8 cellular contexts compared by ENCODE assay signal in genomic region chr9:79572032-79572890, GRCh38. TPM values are rescaled to one million over a fixed set of nuclear protein-coding genes. Genes with fewer than 3 reads are reported as not detected.
DNase-seq lines count a peak whose midpoint lies in the region; ATAC-seq and TF ChIP-seq lines count a peak whose summit lies in the region.

No MANE protein-coding gene starts in this region.

- peak overlapping the region; percentile 50 for H3K4me3 ChIP-seq in AG09309 (ENCODE audit: control insufficient read depth, low read depth, low read length)
- peak overlapping the region; percentile 92 for H3K4me3 ChIP-seq in OCI-LY3 (ENCODE audit: low read length)
- peak overlapping the region; percentile 78 to 96 (median 85) for H3K4me3 ChIP-seq in adrenal gland
- H3K4me3 ChIP-seq in right cardiac atrium (ENCODE audit: low read length): peak overlapping the region; percentile 98

- H3K9me3 ChIP-seq in OCI-LY3 (ENCODE audit: insufficient read depth, low read length): no peaks in the 10 kb centered on the region
- no peaks in the 10 kb centered on the region for H3K9me3 ChIP-seq in adrenal gland (replicated peaks in 1 of 3)
- no peaks in the 10 kb centered on the region for H3K9me3 ChIP-seq in right cardiac atrium (ENCODE audit: control insufficient read depth, low read length)

- 0% methylated on average over 22 to 89 of the region's 89 CpGs for WGBS in adrenal gland, 4 donors
- WGBS in right cardiac atrium: under 1% methylated on average over 89 of the region's 89 CpGs

- H3K4me1 ChIP-seq in OCI-LY3 (ENCODE audit: low read length) (peaks cover 18% of the 10 kb centered on the region), adrenal gland (replicated peaks in 1 of 2) (peaks cover 13 to 41% of the 10 kb centered on the region in 2 donors), right cardiac atrium (ENCODE audit: control insufficient read depth, insufficient read depth, low read length) (no peaks in the 10 kb centered on the region)

- TF ChIP-seq CTCF in AG09309 (IDR thresholded peaks at IDR 0.05; ENCODE audit: control insufficient read depth, insufficient read depth, low read depth, low read length, missing control alignments) (no peak), OCI-LY3 (IDR thresholded peaks at IDR 0.05; ENCODE audit: low read depth, low read length) (no peak), adrenal gland (IDR thresholded peaks at IDR 0.05) (no peak)

- H3K27me3 ChIP-seq in OCI-LY3 (ENCODE audit: low read depth, low read length): 0 out of 2 replicates have a peak, but pooled peaks cover 3% of the 10 kb centered on the region
- no peaks in the 10 kb centered on the region for H3K27me3 ChIP-seq in adrenal gland
- H3K27me3 ChIP-seq in right cardiac atrium (ENCODE audit: control insufficient read depth, insufficient read depth): no peaks in the 10 kb centered on the region

- H3K4me2 ChIP-seq in OCI-LY3 (ENCODE audit: low read length): peak overlapping the region; percentile 90

- intact Hi-C loops in adrenal gland (cut with DNase I): loop anchor here in 1 of 2 donors (10.0 kb wide), 1 partner anchor 113 kb away; no protein-coding TSS in a partner anchor
- intact Hi-C loops in right cardiac atrium (cut with DNase I): loop anchor here in 1 of 4 donors (5.0 kb wide), 1 partner anchor 50 kb away; no protein-coding TSS in a partner anchor
- intact Hi-C loops in posterior vena cava (cut with DNase I): loop anchor here in 1 of 2 donors (5.0 kb wide), 1 partner anchor 970 kb away; no protein-coding TSS in a partner anchor

- peak overlapping the region; percentile 88 for H3K9ac ChIP-seq in OCI-LY3 (ENCODE audit: low read length)

- ATAC-seq in right cardiac atrium (peak; percentile 3 to 8), GM21576 (IDR thresholded peaks at IDR 0.05; ENCODE audit: unreplicated experiment) (no peak)

- H3K27ac ChIP-seq in OCI-LY3 (ENCODE audit: low read length) (peak overlapping the region; percentile 94), adrenal gland (peak overlapping the region; percentile 81 to 97 (median 90)), right cardiac atrium (ENCODE audit: low read length) (peak overlapping the region; percentile 92)

- H4K20me1 ChIP-seq in OCI-LY3 (ENCODE audit: insufficient read depth, low read length): peaks cover 7% of the 10 kb centered on the region; the same call in 1 of the 2 replicates

- 0 out of 2 replicates have a peak overlapping the region, but pooled peaks have one; percentile 48 for H2AFZ ChIP-seq in OCI-LY3 (ENCODE audit: low read depth, low read length)

- TF ChIP-seq POLR2A in GM18526 (IDR thresholded peaks at IDR 0.05; ENCODE audit: extremely low read depth, insufficient read length) (peak; percentile 11), adrenal gland (IDR thresholded peaks at IDR 0.05) (peak; percentile 54 to 57)

- DNase-seq in AG09309 (ENCODE audit: low read depth) (no peak), adrenal gland (peak; percentile 40 to 71 (median 60)), right cardiac atrium (peak; percentile 45 to 80 (median 79)), posterior vena cava (ENCODE audit: low spot score) (peak; percentile 85), ecto neural progenitor cell (ENCODE audit: low spot score) (no peak)

- H3K79me2 ChIP-seq in OCI-LY3 (ENCODE audit: low read length): peaks cover 20% of the 10 kb centered on the region

- peaks cover 4% of the 10 kb centered on the region for H3K36me3 ChIP-seq in OCI-LY3 (replicated peaks; ENCODE audit: low read depth, low read length)
- no peaks in the 10 kb centered on the region for H3K36me3 ChIP-seq in adrenal gland (replicated peaks in 1 of 2)

RNA-seq across cellular contexts. Expression of gene TLE4, which starts 0.5 kb away (rescaled TPM):
- total RNA-seq in adrenal gland: 10 to 100 TPM; 38.2 to 70.5 (median 43.3) TPM
- 10 to 100 TPM; 11.8 to 38.9 (median 14.6) TPM for polyA plus RNA-seq in adrenal gland
- total RNA-seq in right cardiac atrium: 10 to 100 TPM; 16.3 to 20.1 (median 18.7) TPM
- polyA plus RNA-seq in right cardiac atrium: 5.9 TPM
- total RNA-seq in posterior vena cava: 10 to 100 TPM; 24.2 to 34.9 TPM

Comparison
In these comparisons a context has a peak if more than half of its experiments do, and no peak if none do; other contexts are left out.
1. DNase-seq: peak in adrenal gland (7 of 7), right cardiac atrium (3 of 3) and posterior vena cava (single experiment); none in AG09309 (single experiment) and ecto neural progenitor cell (single experiment).
2. Peak in every context shown above with its lines, with median percentiles within 50 percentile points of each other: H3K4me3 ChIP-seq and H3K27ac ChIP-seq.